18 cellular contexts compared by ENCODE assay signal in the genomic region with DNA sequence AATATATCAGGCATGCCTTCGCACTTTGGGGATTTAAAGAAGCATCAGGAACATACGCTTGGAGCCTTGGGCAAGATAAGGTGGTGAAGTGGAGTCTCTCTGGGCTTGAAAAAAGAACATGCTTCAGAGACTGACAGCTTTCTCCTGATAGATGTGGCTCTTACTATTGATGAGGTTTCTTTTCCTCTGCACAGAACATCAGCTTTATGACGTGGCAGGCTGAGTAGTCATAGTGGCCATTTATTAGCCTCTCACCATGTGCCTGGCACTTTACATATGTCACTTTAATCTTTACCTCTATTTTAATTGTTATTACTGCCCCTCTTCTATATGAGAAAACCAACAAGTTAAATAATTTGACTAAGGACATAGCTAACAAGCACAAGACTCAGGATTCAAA. TPM values are rescaled to one million over a fixed set of nuclear protein-coding genes. Genes with fewer than 3 reads are reported as not detected.
DNase-seq lines count a peak whose midpoint lies in the region; ATAC-seq, FAIRE-seq and TF ChIP-seq lines count a peak whose summit lies in the region.
"Had no signal": no experiment of that assay in that cellular context is flagged by ENCODE, and none has a peak within 500 bp of the region (broad histone marks: within the 10 kb centered on the region; RNA-seq: fewer than 3 reads in every experiment).

No MANE protein-coding gene starts in this region.

- no peak for TF ChIP-seq POLR2A in GM12892 (IDR thresholded peaks at IDR 0.05; ENCODE audit: low read depth, low read length)

- ATAC-seq in GM18868 (IDR thresholded peaks at IDR 0.05; ENCODE audit: unreplicated experiment) (peak; percentile 46), GM21717 (IDR thresholded peaks at IDR 0.05; ENCODE audit: unreplicated experiment) (peak; percentile 60), HG03342 (IDR thresholded peaks at IDR 0.05; ENCODE audit: unreplicated experiment) (peak; percentile 54), GM18873 (IDR thresholded peaks at IDR 0.05; ENCODE audit: low FRiP score, unreplicated experiment) (no peak)
- ATAC-seq: T-cell had no signal

- FAIRE-seq in GM18507 (lab: Jason Lieb, UNC): peak; percentile 24
- no peak for FAIRE-seq in GM12892 (lab: Jason Lieb, UNC)
- FAIRE-seq: H1 had no signal

- no peak for DNase-seq in GM18507 (ENCODE audit: extremely low spot score, insufficient read length, low read depth)
- DNase-seq in islet precursor cell: no peak
- DNase-seq in NCI-H187 treated with DMSO at 0.1 percent for 48 hours (lab: John Stamatoyannopoulos, UW): no peak
- DNase-seq in GM12892 (ENCODE audit: insufficient read length): no peak
- DNase-seq: HFFc6; NCI-H1105 treated with DMSO at 0.1 percent for 48 hours; NCI-H187; NCI-H446 treated with DMSO at 0.1 percent for 48 hours; NK-92 treated with Interleukin-12 subunit alpha and Interleukin-12 subunit beta, amount 100 ng/mL, for 24 hours; SHP77; SK-N-SH; T-cell; T-helper 9 cell had no signal

RNA-seq across cellular contexts. Expression of a gene that starts 19.0 kb away (rescaled TPM):
- 15.8 TPM for polyA plus RNA-seq in GM12892 (2012; ENCODE audit: missing spikeins)
